Comparison of ENCODE assay signal across 15 cellular contexts in genomic region chr19:11652492-11652891, GRCh38. TPM values are rescaled to one million over a fixed set of nuclear protein-coding genes. Genes with fewer than 3 reads are reported as not detected.
DNase-seq lines count a peak whose midpoint lies in the region; ATAC-seq and TF ChIP-seq lines count a peak whose summit lies in the region.
"Had no signal": no experiment of that assay in that cellular context is flagged by ENCODE, and none has a peak within 500 bp of the region (broad histone marks: within the 10 kb centered on the region; RNA-seq: fewer than 3 reads in every experiment).

No MANE protein-coding gene starts in this region.

- peaks cover 80 to 88% (median 84%) of the 10 kb centered on the region in 11 experiments for H3K9me3 ChIP-seq in BLaER1 treated with 17β-estradiol and CSF1 and Interleukin-3, amounts not matched to agents 10 nM and 100 nM (replicated peaks in 1 of 11)
- H3K9me3 ChIP-seq in HEK293 (ENCODE audit: control insufficient read depth, insufficient read depth, low read depth, low read length) = no peaks in the 10 kb centered on the region
- peaks cover 0 to 53% (median 32%) of the 10 kb centered on the region in 3 donors for H3K9me3 ChIP-seq in esophagus squamous epithelium

- intact Hi-C loops in esophagus squamous epithelium (cut with DNase I) = no loop called here
- intact Hi-C loops in activated CD4-positive, alpha-beta memory T cell treated with anti-CD3 and anti-CD28 coated beads for 36 hours (cut with micrococcal nuclease) = no loop called here

- CTCF ChIA-PET in HEK293 (lab: Yijun Ruan, JAX) (no interaction called here), WTC11 (lab: Charles Lee) (no interaction called here)
- CTCF ChIA-PET in activated CD4-positive, alpha-beta memory T cell treated with anti-CD3 and anti-CD28 coated beads for 36 hours (lab: Charles Lee) = no interaction called here

- 91 to 97% methylated on average over 6 of the region's 6 CpGs for WGBS in esophagus squamous epithelium, 2 donors

- H3K4me1 ChIP-seq in BLaER1 treated with 17β-estradiol and CSF1 and Interleukin-3, amounts not matched to agents 10 nM and 100 nM = no peaks in the 10 kb centered on the region
- no peaks in the 10 kb centered on the region for H3K4me1 ChIP-seq in HEK293 (ENCODE audit: control insufficient read depth, insufficient read depth, low read length)
- H3K4me1 ChIP-seq in esophagus squamous epithelium = no peaks in the 10 kb centered on the region
- H3K4me1 ChIP-seq: A549 had no signal

- no peak overlapping the region for H3K4me2 ChIP-seq in BLaER1 treated with 17β-estradiol and CSF1 and Interleukin-3, amounts not matched to agents 10 nM and 100 nM
- H3K4me2 ChIP-seq: A549 had no signal

- H3K9me3 Mint-ChIP-seq in WTC11 = peaks cover 32% of the 10 kb centered on the region
- H3K9me3 Mint-ChIP-seq in endothelial cell (ENCODE audit: unreplicated experiment) = peaks cover 19% of the 10 kb centered on the region
- peaks cover 42% of the 10 kb centered on the region for H3K9me3 Mint-ChIP-seq in activated CD4-positive, alpha-beta memory T cell treated with anti-CD3 and anti-CD28 coated beads for 36 hours

- H3K4me1 Mint-ChIP-seq in WTC11 (no peaks in the 10 kb centered on the region), endothelial cell (ENCODE audit: unreplicated experiment) (no peaks in the 10 kb centered on the region)
- no peaks in the 10 kb centered on the region for H3K4me1 Mint-ChIP-seq in activated CD4-positive, alpha-beta memory T cell treated with anti-CD3 and anti-CD28 coated beads for 36 hours (ENCODE audit: low read depth)
- H3K4me1 Mint-ChIP-seq: CD4-positive, CD25-positive, alpha-beta regulatory T cell; IgD-negative memory B cell had no signal

- no peak for ATAC-seq in WTC11
- ATAC-seq: A549, HCT116 had no signal

- H3K36me3 ChIP-seq in BLaER1 treated with 17β-estradiol and CSF1 and Interleukin-3, amounts not matched to agents 10 nM and 100 nM = peaks cover 34 to 87% (median 79%) of the 10 kb centered on the region in 11 experiments
- H3K36me3 ChIP-seq in HEK293 (ENCODE audit: control insufficient read depth in 2 of 2, insufficient read depth in 1 of 2, low read length in 2 of 2) = peaks cover 30 to 80% of the 10 kb centered on the region in 2 experiments
- peaks cover 0 to 32% (median 0%) of the 10 kb centered on the region in 3 donors for H3K36me3 ChIP-seq in esophagus squamous epithelium

- TF ChIP-seq POLR2A in esophagus squamous epithelium (IDR thresholded peaks at IDR 0.05) = no peak

- peaks cover 70% of the 10 kb centered on the region for H3K36me3 Mint-ChIP-seq in WTC11
- peaks cover 51% of the 10 kb centered on the region for H3K36me3 Mint-ChIP-seq in endothelial cell (ENCODE audit: low read depth, unreplicated experiment)
- peaks cover 23% of the 10 kb centered on the region for H3K36me3 Mint-ChIP-seq in activated CD4-positive, alpha-beta memory T cell treated with anti-CD3 and anti-CD28 coated beads for 36 hours

- H4K20me1 ChIP-seq in BLaER1 treated with 17β-estradiol and CSF1 and Interleukin-3, amounts not matched to agents 10 nM and 100 nM = no peaks in the 10 kb centered on the region

- no peak overlapping the region for H3K9ac ChIP-seq in BLaER1 treated with 17β-estradiol and CSF1 and Interleukin-3, amounts not matched to agents 10 nM and 100 nM

- H3K4me3 ChIP-seq in BLaER1 treated with 17β-estradiol and CSF1 and Interleukin-3, amounts not matched to agents 10 nM and 100 nM = peak overlapping the region in 6 of 10 experiments; percentile 2 to 32 (median 19); a peak in 6 of 20 replicates
- H3K4me3 ChIP-seq in HEK293 (ENCODE audit: low read depth, low read length) (no peak overlapping the region), esophagus squamous epithelium (no peak overlapping the region)
- H3K4me3 ChIP-seq: A549 had no signal

- TF ChIP-seq CTCF in HEK293 (tag by site-specific recombination; IDR thresholded peaks at IDR 0.05) = no peak
- no peak for TF ChIP-seq CTCF in WTC11 (IDR thresholded peaks at IDR 0.05)
- TF ChIP-seq CTCF in endothelial cell (IDR thresholded peaks at IDR 0.05; ENCODE audit: unreplicated experiment) = no peak
- no peak for TF ChIP-seq CTCF in esophagus squamous epithelium (IDR thresholded peaks at IDR 0.05)

- H3K27me3 ChIP-seq in BLaER1 treated with 17β-estradiol and CSF1 and Interleukin-3, amounts not matched to agents 10 nM and 100 nM = no peaks in the 10 kb centered on the region
- no peaks in the 10 kb centered on the region for H3K27me3 ChIP-seq in esophagus squamous epithelium

- H3K4me3 Mint-ChIP-seq in WTC11 (no peak overlapping the region), endothelial cell (ENCODE audit: unreplicated experiment) (peak overlapping the region; percentile 49)
- no peak overlapping the region for H3K4me3 Mint-ChIP-seq in activated CD4-positive, alpha-beta memory T cell treated with anti-CD3 and anti-CD28 coated beads for 36 hours
- H3K4me3 Mint-ChIP-seq: CD4-positive, CD25-positive, alpha-beta regulatory T cell had no signal

- POLR2A ChIA-PET in HEK293 (lab: Yijun Ruan, JAX) = interaction anchor here (0.7 kb wide), 1 partner anchor 227 kb away, joined by 4 read pairs; no protein-coding TSS in a partner anchor
- POLR2A ChIA-PET in WTC11 (lab: Charles Lee) = no interaction called here
- POLR2A ChIA-PET in activated CD4-positive, alpha-beta memory T cell treated with anti-CD3 and anti-CD28 coated beads for 36 hours (lab: Charles Lee) = no interaction called here

- H3K27ac Mint-ChIP-seq in WTC11 = no peak overlapping the region
- H3K27ac Mint-ChIP-seq in endothelial cell (ENCODE audit: unreplicated experiment) = no peak overlapping the region
- H3K27ac Mint-ChIP-seq in activated CD4-positive, alpha-beta memory T cell treated with anti-CD3 and anti-CD28 coated beads for 36 hours = no peak overlapping the region
- H3K27ac Mint-ChIP-seq: CD4-positive, CD25-positive, alpha-beta regulatory T cell; IgD-negative memory B cell had no signal

- H3K27me3 Mint-ChIP-seq in WTC11 (ENCODE audit: low read depth) = no peaks in the 10 kb centered on the region
- H3K27me3 Mint-ChIP-seq in endothelial cell (ENCODE audit: unreplicated experiment) = peaks cover 2% of the 10 kb centered on the region
- no peaks in the 10 kb centered on the region for H3K27me3 Mint-ChIP-seq in activated CD4-positive, alpha-beta memory T cell treated with anti-CD3 and anti-CD28 coated beads for 36 hours
- H3K27me3 Mint-ChIP-seq: IgD-negative memory B cell had no signal

- no peak for DNase-seq in WTC11 (ENCODE audit: low spot score)
- no peak for DNase-seq in endothelial cell (ENCODE audit: low spot score)
- no peak for DNase-seq in NCI-H1092 treated with DMSO at 0.1 percent for 48 hours (lab: John Stamatoyannopoulos, UW)
- DNase-seq in esophagus squamous epithelium (lab: John Stamatoyannopoulos, UW) = no peak
- DNase-seq in activated CD4-positive, alpha-beta memory T cell treated with anti-CD3 and anti-CD28 coated beads for 36 hours = no peak
- DNase-seq in HT-29 (ENCODE audit: low spot score) = no peak
- DNase-seq: Calu3; CD4-positive, CD25-positive, alpha-beta regulatory T cell; DMS153; GF-D8 had no signal

- H3K27ac ChIP-seq in BLaER1 treated with 17β-estradiol and CSF1 and Interleukin-3, amounts not matched to agents 10 nM and 100 nM = no peak overlapping the region
- H3K27ac ChIP-seq in HEK293 (ENCODE audit: extremely low read depth, low read depth, low read length) (no peak overlapping the region), esophagus squamous epithelium (no peak overlapping the region)
- H3K27ac ChIP-seq: A549 had no signal

TF ChIP-seq in HEK293, 187 proteins besides CTCF, POLR2A, EP300 and RAD21 (continues in another document):
- TF ChIP-seq ZNF416 (tag by site-specific recombination; IDR thresholded peaks at IDR 0.05) = no peak
- TF ChIP-seq ZNF112 (tag by site-specific recombination; IDR thresholded peaks at IDR 0.05) = no peak
- TF ChIP-seq GLIS2 (tag by site-specific recombination; IDR thresholded peaks at IDR 0.05) = no peak
- TF ChIP-seq KLF8 (tag by site-specific recombination; IDR thresholded peaks at IDR 0.05) = no peak
- TF ChIP-seq SETDB1 (IDR thresholded peaks at IDR 0.05; ENCODE audit: insufficient read length, low read length) = peak; percentile 98
- no peak for TF ChIP-seq ZNF184 (tag by site-specific recombination; IDR thresholded peaks at IDR 0.05)
- no peak for TF ChIP-seq ZNF624 (tag by site-specific recombination; IDR thresholded peaks at IDR 0.05)

TF ChIP-seq in WTC11, 78 proteins besides CTCF, POLR2A, EP300 and RAD21:
- TF ChIP-seq ZNF423 (CRISPR knock-in tag; IDR thresholded peaks at IDR 0.05) (no peak), GTF2I (CRISPR knock-in tag; conservative IDR thresholded peaks at IDR 0.05) (0 out of 2 replicates have a peak, but pooled peaks have one; percentile 6), FOXJ3 (CRISPR knock-in tag; IDR thresholded peaks at IDR 0.05; ENCODE audit: borderline replicate concordance) (no peak)

RNA-seq across cellular contexts. Expression of gene ZNF627, which starts 55.2 kb away (rescaled TPM):
- 12.6 to 13.2 TPM (median 12.7 TPM) in 3 replicates for total RNA-seq in WTC11 (2021)
- total RNA-seq in endothelial cell (ENCODE audit: unreplicated experiment) = 21.9 TPM
- 1 to 10 TPM; 3.5 to 9.2 (median 6.5) TPM for total RNA-seq in esophagus squamous epithelium
- total RNA-seq in activated CD4-positive, alpha-beta memory T cell treated with anti-CD3 and anti-CD28 coated beads for 36 hours = 1 to 10 TPM; 6.6 to 7.0 TPM
- 1.4 and 2.4 TPM in 2 replicates for total RNA-seq in HT-29 (2014; rRNA removed; shearing (Covaris generic))

Comparison
In these comparisons a context has a peak if more than half of its experiments do, and no peak if none do; other contexts are left out.
1. H3K4me3 ChIP-seq: peak in BLaER1 treated with 17β-estradiol and CSF1 and Interleukin-3, amounts not matched to agents 10 nM and 100 nM (6 of 10); none in HEK293 (single experiment) and esophagus squamous epithelium (0 of 4).